In the genomic region with DNA sequence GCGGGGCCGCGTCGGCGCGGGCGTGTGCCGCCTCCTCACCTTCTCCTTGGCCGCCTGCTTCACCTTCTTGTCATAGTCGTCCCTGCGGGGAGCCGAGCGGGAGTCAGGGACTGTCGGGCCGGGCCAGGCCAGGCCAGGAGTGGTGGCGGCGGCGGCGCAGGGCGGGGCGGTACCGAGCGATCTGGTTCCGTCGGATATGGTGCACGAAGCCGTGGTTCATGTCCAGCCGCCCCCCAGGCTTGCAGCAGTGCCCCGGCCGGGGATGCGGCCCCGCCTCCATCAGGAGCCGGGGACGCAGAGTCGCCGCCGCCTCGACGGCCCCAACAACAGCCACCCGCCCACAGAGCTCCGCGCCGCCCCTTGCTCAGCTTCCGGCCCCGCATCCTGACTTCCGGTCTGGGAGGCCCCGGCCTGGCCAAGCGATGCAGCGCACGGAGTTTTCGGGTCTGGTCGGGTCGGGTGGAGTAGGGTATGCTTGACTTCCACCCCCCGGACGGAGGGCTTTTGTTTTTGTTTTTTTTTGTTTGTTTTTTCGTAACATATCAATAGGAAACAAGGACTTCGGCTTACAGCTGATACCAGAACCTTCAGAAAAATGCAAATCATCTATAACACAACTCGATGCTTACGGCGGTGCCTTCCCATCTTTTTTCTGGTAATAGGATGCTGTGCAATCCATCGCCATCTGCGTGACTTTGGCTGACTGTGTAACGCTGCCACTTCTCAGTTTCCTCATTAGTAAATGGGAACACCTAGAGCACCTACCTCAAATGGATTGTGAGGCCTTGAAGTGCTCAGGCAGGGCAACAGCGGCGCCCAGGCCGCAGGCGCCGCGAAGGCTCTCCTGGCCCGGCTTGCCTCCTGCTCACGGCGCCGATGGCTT, we compare ENCODE assay signal across 1 cellular context.
TF ChIP-seq lines count a peak whose summit lies in the region.

A gene with protein sequence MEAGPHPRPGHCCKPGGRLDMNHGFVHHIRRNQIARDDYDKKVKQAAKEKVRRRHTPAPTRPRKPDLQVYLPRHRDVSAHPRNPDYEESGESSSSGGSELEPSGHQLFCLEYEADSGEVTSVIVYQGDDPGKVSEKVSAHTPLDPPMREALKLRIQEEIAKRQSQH (minus strand): TSS at position 362 of the 883 bp plus-strand sequence. CDS start 82 bp downstream, at position 280.

TF ChIP-seq in HepG2, 621 proteins besides CTCF, POLR2A, EP300 and RAD21 (continued from another document):
- TF ChIP-seq KMT2B (CRISPR knock-in tag; IDR thresholded peaks at IDR 0.05) (peak; percentile 93; the same call in 1 of the 2 replicates), UBTF (CRISPR knock-in tag; IDR thresholded peaks at IDR 0.05) (peak; percentile 87), GLI4 (CRISPR knock-in tag; IDR thresholded peaks at IDR 0.05; ENCODE audit: borderline replicate concordance) (peak; percentile 76; the same call in 1 of the 2 replicates), ZNF10 (CRISPR knock-in tag; IDR thresholded peaks at IDR 0.05; ENCODE audit: borderline replicate concordance, low read depth) (no peak), GATA4 (IDR thresholded peaks at IDR 0.05; ENCODE audit: borderline replicate concordance, low read depth) (peak; percentile 49; the same call in 1 of the 2 replicates), POLR2AphosphoS5 (IDR thresholded peaks at IDR 0.05; ENCODE audit: low read depth, low read length) (peak; percentile 85), FLYWCH1 (CRISPR knock-in tag; IDR thresholded peaks at IDR 0.05) (peak; percentile 75; the same call in 1 of the 2 replicates), ETS1 (CRISPR knock-in tag; IDR thresholded peaks at IDR 0.05) (no peak), ISL2 (CRISPR knock-in tag; IDR thresholded peaks at IDR 0.05) (peak; percentile 69), CENPT (CRISPR knock-in tag; IDR thresholded peaks at IDR 0.05; ENCODE audit: low read depth) (no peak; the same call in 1 of the 2 replicates), FUBP1 (CRISPR knock-in tag; IDR thresholded peaks at IDR 0.05; ENCODE audit: borderline replicate concordance) (no peak), ZNF121 (CRISPR knock-in tag; IDR thresholded peaks at IDR 0.05) (no peak), NFYC (CRISPR knock-in tag; IDR thresholded peaks at IDR 0.05) (no peak)
- TF ChIP-seq, protein P1, sequence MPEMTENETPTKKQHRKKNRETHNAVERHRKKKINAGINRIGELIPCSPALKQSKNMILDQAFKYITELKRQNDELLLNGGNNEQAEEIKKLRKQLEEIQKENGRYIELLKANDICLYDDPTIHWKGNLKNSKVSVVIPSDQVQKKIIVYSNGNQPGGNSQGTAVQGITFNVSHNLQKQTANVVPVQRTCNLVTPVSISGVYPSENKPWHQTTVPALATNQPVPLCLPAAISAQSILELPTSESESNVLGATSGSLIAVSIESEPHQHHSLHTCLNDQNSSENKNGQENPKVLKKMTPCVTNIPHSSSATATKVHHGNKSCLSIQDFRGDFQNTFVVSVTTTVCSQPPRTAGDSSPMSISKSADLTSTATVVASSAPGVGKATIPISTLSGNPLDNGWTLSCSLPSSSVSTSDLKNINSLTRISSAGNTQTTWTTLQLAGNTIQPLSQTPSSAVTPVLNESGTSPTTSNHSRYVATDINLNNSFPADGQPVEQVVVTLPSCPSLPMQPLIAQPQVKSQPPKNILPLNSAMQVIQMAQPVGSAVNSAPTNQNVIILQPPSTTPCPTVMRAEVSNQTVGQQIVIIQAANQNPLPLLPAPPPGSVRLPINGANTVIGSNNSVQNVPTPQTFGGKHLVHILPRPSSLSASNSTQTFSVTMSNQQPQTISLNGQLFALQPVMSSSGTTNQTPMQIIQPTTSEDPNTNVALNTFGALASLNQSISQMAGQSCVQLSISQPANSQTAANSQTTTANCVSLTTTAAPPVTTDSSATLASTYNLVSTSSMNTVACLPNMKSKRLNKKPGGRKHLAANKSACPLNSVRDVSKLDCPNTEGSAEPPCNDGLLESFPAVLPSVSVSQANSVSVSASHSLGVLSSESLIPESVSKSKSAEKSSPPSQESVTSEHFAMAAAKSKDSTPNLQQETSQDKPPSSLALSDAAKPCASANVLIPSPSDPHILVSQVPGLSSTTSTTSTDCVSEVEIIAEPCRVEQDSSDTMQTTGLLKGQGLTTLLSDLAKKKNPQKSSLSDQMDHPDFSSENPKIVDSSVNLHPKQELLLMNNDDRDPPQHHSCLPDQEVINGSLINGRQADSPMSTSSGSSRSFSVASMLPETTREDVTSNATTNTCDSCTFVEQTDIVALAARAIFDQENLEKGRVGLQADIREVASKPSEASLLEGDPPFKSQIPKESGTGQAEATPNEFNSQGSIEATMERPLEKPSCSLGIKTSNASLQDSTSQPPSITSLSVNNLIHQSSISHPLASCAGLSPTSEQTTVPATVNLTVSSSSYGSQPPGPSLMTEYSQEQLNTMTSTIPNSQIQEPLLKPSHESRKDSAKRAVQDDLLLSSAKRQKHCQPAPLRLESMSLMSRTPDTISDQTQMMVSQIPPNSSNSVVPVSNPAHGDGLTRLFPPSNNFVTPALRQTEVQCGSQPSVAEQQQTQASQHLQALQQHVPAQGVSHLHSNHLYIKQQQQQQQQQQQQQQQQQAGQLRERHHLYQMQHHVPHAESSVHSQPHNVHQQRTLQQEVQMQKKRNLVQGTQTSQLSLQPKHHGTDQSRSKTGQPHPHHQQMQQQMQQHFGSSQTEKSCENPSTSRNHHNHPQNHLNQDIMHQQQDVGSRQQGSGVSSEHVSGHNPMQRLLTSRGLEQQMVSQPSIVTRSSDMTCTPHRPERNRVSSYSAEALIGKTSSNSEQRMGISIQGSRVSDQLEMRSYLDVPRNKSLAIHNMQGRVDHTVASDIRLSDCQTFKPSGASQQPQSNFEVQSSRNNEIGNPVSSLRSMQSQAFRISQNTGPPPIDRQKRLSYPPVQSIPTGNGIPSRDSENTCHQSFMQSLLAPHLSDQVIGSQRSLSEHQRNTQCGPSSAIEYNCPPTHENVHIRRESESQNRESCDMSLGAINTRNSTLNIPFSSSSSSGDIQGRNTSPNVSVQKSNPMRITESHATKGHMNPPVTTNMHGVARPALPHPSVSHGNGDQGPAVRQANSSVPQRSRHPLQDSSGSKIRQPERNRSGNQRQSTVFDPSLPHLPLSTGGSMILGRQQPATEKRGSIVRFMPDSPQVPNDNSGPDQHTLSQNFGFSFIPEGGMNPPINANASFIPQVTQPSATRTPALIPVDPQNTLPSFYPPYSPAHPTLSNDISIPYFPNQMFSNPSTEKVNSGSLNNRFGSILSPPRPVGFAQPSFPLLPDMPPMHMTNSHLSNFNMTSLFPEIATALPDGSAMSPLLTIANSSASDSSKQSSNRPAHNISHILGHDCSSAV (CRISPR knock-in tag; IDR thresholded peaks at IDR 0.05; ENCODE audit: borderline replicate concordance), result no peak
- TF ChIP-seq, protein P2, sequence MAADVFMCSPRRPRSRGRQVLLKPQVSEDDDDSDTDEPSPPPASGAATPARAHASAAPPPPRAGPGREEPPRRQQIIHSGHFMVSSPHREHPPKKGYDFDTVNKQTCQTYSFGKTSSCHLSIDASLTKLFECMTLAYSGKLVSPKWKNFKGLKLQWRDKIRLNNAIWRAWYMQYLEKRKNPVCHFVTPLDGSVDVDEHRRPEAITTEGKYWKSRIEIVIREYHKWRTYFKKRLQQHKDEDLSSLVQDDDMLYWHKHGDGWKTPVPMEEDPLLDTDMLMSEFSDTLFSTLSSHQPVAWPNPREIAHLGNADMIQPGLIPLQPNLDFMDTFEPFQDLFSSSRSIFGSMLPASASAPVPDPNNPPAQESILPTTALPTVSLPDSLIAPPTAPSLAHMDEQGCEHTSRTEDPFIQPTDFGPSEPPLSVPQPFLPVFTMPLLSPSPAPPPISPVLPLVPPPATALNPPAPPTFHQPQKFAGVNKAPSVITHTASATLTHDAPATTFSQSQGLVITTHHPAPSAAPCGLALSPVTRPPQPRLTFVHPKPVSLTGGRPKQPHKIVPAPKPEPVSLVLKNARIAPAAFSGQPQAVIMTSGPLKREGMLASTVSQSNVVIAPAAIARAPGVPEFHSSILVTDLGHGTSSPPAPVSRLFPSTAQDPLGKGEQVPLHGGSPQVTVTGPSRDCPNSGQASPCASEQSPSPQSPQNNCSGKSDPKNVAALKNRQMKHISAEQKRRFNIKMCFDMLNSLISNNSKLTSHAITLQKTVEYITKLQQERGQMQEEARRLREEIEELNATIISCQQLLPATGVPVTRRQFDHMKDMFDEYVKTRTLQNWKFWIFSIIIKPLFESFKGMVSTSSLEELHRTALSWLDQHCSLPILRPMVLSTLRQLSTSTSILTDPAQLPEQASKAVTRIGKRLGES (CRISPR knock-in tag; IDR thresholded peaks at IDR 0.05; ENCODE audit: borderline replicate concordance), result no peak
